Comparison of ENCODE assay signal across 1 cellular context in genomic region chr5:139566611-139567010, GRCh38.
TF ChIP-seq lines count a peak whose summit lies in the region.

No MANE protein-coding gene starts in this region.

TF ChIP-seq in SK-N-SH, 30 proteins besides CTCF, POLR2A, EP300 and RAD21 (continued from another document):
- no peak for TF ChIP-seq ZBTB33 (IDR thresholded peaks at IDR 0.05; ENCODE audit: borderline replicate concordance, low read depth)
